1 cellular context compared by ENCODE assay signal in the genomic region with DNA sequence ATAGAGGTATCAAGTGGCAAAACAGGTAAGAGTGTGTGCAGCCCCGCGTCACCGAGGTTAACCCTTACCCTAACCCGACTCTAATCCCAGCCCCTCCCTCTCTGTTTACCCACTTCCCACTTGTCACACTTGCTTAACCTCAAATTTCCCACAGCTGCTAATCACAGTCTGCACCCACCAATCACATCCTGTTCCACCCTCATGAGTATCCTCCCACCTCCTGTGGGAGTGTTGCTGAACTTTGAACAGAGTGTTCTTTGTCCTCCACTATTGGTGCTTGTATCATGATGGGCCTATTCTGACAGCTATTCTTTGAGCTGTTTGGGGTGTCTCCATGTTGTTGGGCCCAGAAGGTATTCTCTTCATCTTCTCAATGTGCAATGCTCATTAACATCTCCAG.
A peak's percentile ranks its signal among the peaks of the same experiment; 100 is the strongest.
TF ChIP-seq lines count a peak whose summit lies in the region.

No MANE protein-coding gene starts in this region.

TF ChIP-seq in GM12878, 131 proteins besides CTCF, POLR2A, EP300 and RAD21:
- TF ChIP-seq, protein P1, sequence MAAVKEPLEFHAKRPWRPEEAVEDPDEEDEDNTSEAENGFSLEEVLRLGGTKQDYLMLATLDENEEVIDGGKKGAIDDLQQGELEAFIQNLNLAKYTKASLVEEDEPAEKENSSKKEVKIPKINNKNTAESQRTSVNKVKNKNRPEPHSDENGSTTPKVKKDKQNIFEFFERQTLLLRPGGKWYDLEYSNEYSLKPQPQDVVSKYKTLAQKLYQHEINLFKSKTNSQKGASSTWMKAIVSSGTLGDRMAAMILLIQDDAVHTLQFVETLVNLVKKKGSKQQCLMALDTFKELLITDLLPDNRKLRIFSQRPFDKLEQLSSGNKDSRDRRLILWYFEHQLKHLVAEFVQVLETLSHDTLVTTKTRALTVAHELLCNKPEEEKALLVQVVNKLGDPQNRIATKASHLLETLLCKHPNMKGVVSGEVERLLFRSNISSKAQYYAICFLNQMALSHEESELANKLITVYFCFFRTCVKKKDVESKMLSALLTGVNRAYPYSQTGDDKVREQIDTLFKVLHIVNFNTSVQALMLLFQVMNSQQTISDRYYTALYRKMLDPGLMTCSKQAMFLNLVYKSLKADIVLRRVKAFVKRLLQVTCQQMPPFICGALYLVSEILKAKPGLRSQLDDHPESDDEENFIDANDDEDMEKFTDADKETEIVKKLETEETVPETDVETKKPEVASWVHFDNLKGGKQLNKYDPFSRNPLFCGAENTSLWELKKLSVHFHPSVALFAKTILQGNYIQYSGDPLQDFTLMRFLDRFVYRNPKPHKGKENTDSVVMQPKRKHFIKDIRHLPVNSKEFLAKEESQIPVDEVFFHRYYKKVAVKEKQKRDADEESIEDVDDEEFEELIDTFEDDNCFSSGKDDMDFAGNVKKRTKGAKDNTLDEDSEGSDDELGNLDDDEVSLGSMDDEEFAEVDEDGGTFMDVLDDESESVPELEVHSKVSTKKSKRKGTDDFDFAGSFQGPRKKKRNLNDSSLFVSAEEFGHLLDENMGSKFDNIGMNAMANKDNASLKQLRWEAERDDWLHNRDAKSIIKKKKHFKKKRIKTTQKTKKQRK (IDR thresholded peaks at IDR 0.05; ENCODE audit: low read depth, low read length) = no peak
- TF ChIP-seq SMC3 (IDR thresholded peaks at IDR 0.05; ENCODE audit: borderline replicate concordance, low read length) (no peak), YY1 (IDR thresholded peaks at IDR 0.05; ENCODE audit: low read depth, low read length) (no peak), YBX1 (IDR thresholded peaks at IDR 0.05) (no peak), BCL11A (IDR thresholded peaks at IDR 0.05; ENCODE audit: low read depth, low read length) (no peak)
- TF ChIP-seq, protein P2, sequence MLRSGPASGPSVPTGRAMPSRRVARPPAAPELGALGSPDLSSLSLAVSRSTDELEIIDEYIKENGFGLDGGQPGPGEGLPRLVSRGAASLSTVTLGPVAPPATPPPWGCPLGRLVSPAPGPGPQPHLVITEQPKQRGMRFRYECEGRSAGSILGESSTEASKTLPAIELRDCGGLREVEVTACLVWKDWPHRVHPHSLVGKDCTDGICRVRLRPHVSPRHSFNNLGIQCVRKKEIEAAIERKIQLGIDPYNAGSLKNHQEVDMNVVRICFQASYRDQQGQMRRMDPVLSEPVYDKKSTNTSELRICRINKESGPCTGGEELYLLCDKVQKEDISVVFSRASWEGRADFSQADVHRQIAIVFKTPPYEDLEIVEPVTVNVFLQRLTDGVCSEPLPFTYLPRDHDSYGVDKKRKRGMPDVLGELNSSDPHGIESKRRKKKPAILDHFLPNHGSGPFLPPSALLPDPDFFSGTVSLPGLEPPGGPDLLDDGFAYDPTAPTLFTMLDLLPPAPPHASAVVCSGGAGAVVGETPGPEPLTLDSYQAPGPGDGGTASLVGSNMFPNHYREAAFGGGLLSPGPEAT (IDR thresholded peaks at IDR 0.05; ENCODE audit: low read depth) = no peak
- TF ChIP-seq, protein P3, sequence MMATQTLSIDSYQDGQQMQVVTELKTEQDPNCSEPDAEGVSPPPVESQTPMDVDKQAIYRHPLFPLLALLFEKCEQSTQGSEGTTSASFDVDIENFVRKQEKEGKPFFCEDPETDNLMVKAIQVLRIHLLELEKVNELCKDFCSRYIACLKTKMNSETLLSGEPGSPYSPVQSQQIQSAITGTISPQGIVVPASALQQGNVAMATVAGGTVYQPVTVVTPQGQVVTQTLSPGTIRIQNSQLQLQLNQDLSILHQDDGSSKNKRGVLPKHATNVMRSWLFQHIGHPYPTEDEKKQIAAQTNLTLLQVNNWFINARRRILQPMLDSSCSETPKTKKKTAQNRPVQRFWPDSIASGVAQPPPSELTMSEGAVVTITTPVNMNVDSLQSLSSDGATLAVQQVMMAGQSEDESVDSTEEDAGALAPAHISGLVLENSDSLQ (IDR thresholded peaks at IDR 0.05) = peak; percentile 39
